ENCODE assay signal across 1 cellular context in genomic region chr6:110462884-110463481, GRCh38.
TF ChIP-seq lines count a peak whose summit lies in the region.

No MANE protein-coding gene starts in this region.

TF ChIP-seq in HEK293, 187 proteins besides CTCF, POLR2A, EP300 and RAD21 (continued from another document):
- TF ChIP-seq ZNF518A (tag by site-specific recombination; conservative IDR thresholded peaks at IDR 0.05; ENCODE audit: low read depth): peak; percentile 56; the same call in 1 of the 2 replicates
- TF ChIP-seq ZNF558 (tag by site-specific recombination; IDR thresholded peaks at IDR 0.05): 0 out of 2 replicates have a peak, but pooled peaks have one; percentile 24
- TF ChIP-seq ZNF416 (tag by site-specific recombination; IDR thresholded peaks at IDR 0.05): no peak
- TF ChIP-seq ZNF280D (tag by site-specific recombination; IDR thresholded peaks at IDR 0.05): peak; percentile 77
- TF ChIP-seq ZNF610 (tag by site-specific recombination; IDR thresholded peaks at IDR 0.05; ENCODE audit: borderline replicate concordance): 0 out of 2 replicates have a peak, but pooled peaks have one; percentile 47
- no peak for TF ChIP-seq ZNF202 (tag by site-specific recombination; IDR thresholded peaks at IDR 0.05; ENCODE audit: borderline replicate concordance)
- no peak for TF ChIP-seq ZNF561 (tag by site-specific recombination; IDR thresholded peaks at IDR 0.05; ENCODE audit: borderline replicate concordance)
- peak; percentile 89 for TF ChIP-seq ZNF626 (tag by site-specific recombination; IDR thresholded peaks at IDR 0.05)
- no peak for TF ChIP-seq ZNF354C (tag by site-specific recombination; IDR thresholded peaks at IDR 0.05; ENCODE audit: borderline replicate concordance, low read depth)
- TF ChIP-seq ZNF529 (tag by site-specific recombination; IDR thresholded peaks at IDR 0.05; ENCODE audit: insufficient replicate concordance): peak; percentile 63
- peak; percentile 93 for TF ChIP-seq TRIM28 (IDR thresholded peaks at IDR 0.05; ENCODE audit: borderline replicate concordance, low read length)
- TF ChIP-seq ZIC2 (tag by site-specific recombination; IDR thresholded peaks at IDR 0.05): no peak
- TF ChIP-seq ZNF398 (tag by site-specific recombination; IDR thresholded peaks at IDR 0.05): no peak
- TF ChIP-seq SETDB1 (IDR thresholded peaks at IDR 0.05; ENCODE audit: insufficient read length, low read length): peak; percentile 100
- no peak for TF ChIP-seq ZNF707 (tag by site-specific recombination; IDR thresholded peaks at IDR 0.05)
